ENCODE assay signal across 8 cellular contexts in genomic region chr22:38412435-38413084, GRCh38. TPM values are rescaled to one million over a fixed set of nuclear protein-coding genes. Genes with fewer than 3 reads are reported as not detected.
DNase-seq lines count a peak whose midpoint lies in the region; ATAC-seq, FAIRE-seq and TF ChIP-seq lines count a peak whose summit lies in the region.

No MANE protein-coding gene starts in this region.

- CTCF ChIA-PET in PC-3 (lab: Charles Lee): no interaction called here

- no peak for DNase-seq in D721Med (ENCODE audit: insufficient read length, low spot score)
- DNase-seq in PC-3: no peak
- no peak for DNase-seq in astrocyte (ENCODE audit: low read depth)
- DNase-seq in iPS-NIHi7 (ENCODE audit: extremely low spot score): peak; percentile 85
- peak; percentile 26 for DNase-seq in stimulated activated CD8-positive, alpha-beta memory T cell treated with anti-CD3 and anti-CD28 coated beads, Interleukin-15, amount 100 ng/mL, for 24 hours (ENCODE audit: low read depth)
- no peak for DNase-seq in NCI-H2081 (lab: John Stamatoyannopoulos, UW)
- no peak for DNase-seq in globus pallidus (ENCODE audit: low spot score)

- no peak overlapping the region for H3K9ac ChIP-seq in PC-3 (ENCODE audit: low read length)
- H3K9ac ChIP-seq in astrocyte (ENCODE audit: low read length): no peak overlapping the region

- no peaks in the 10 kb centered on the region for H3K79me2 ChIP-seq in PC-3 (ENCODE audit: low read length)
- H3K79me2 ChIP-seq in astrocyte (ENCODE audit: insufficient read depth, low read length): no peaks in the 10 kb centered on the region

- no peaks in the 10 kb centered on the region for H3K36me3 Mint-ChIP-seq in astrocyte (ENCODE audit: low read depth, unreplicated experiment)

- 0 out of 2 replicates have a peak overlapping the region, but pooled peaks have one; percentile 25 for H3K4me2 ChIP-seq in PC-3 (ENCODE audit: low read length)
- peak overlapping the region; percentile 54 for H3K4me2 ChIP-seq in astrocyte (ENCODE audit: low read length)

- H3K4me1 ChIP-seq in PC-3 (ENCODE audit: insufficient read depth, low read length) (no peaks in the 10 kb centered on the region), astrocyte (ENCODE audit: insufficient read depth, low read length) (no peaks in the 10 kb centered on the region)

- intact Hi-C loops in PC-3 (cut with micrococcal nuclease): no loop called here

- ATAC-seq in PC-3 (peak; percentile 24; the same call in 1 of the 2 replicates), GM18519 (IDR thresholded peaks at IDR 0.05; ENCODE audit: low FRiP score, unreplicated experiment) (no peak)

- POLR2A ChIA-PET in PC-3 (lab: Charles Lee; ENCODE audit: unreplicated experiment): no interaction called here

- H3K9me2 ChIP-seq in PC-3 (replicated peaks; ENCODE audit: low read length): no peaks in the 10 kb centered on the region

- H3K36me3 ChIP-seq in PC-3 (ENCODE audit: low read depth, low read length): no peaks in the 10 kb centered on the region
- H3K36me3 ChIP-seq in astrocyte (ENCODE audit: insufficient read depth, low read length): no peaks in the 10 kb centered on the region

- no peaks in the 10 kb centered on the region for H4K20me1 ChIP-seq in PC-3 (ENCODE audit: low read length)
- H4K20me1 ChIP-seq in astrocyte (ENCODE audit: insufficient read depth, low read length): no peaks in the 10 kb centered on the region

- FAIRE-seq in D721Med (lab: Jason Lieb, UNC) (no peak), astrocyte (lab: Jason Lieb, UNC) (no peak)

- TF ChIP-seq CTCF in D721Med (IDR thresholded peaks at IDR 0.05; ENCODE audit: insufficient read depth, missing control alignments): peak; percentile 42
- TF ChIP-seq CTCF in PC-3 (conservative IDR thresholded peaks at IDR 0.05; ENCODE audit: low read depth, low read length): peak; percentile 72
- TF ChIP-seq CTCF in astrocyte (IDR thresholded peaks at IDR 0.05; ENCODE audit: insufficient read depth, low read depth, low read length): peak; percentile 23

- H3K9me3 ChIP-seq in PC-3 (ENCODE audit: low read length) (no peaks in the 10 kb centered on the region), astrocyte (ENCODE audit: insufficient read depth, low read depth, low read length) (no peaks in the 10 kb centered on the region)

- H2AFZ ChIP-seq in PC-3 (ENCODE audit: low read length): peak overlapping the region; percentile 65
- H2AFZ ChIP-seq in astrocyte (ENCODE audit: low read depth, low read length): peak overlapping the region; percentile 32

- H3K4me3 ChIP-seq in PC-3 (ENCODE audit: low read length) (peak overlapping the region; percentile 15; the same call in 1 of the 2 replicates), astrocyte (ENCODE audit: insufficient read depth, low read depth, low read length) (no peak overlapping the region)

- BruUV-seq in PC-3 (replicated peaks; lab: Mats Ljungman, UMichigan): no TSS peak

- peaks cover 21% of the 10 kb centered on the region for H3K27me3 Mint-ChIP-seq in astrocyte (ENCODE audit: low read depth, unreplicated experiment)

- no peak overlapping the region for H3K27ac Mint-ChIP-seq in astrocyte (ENCODE audit: unreplicated experiment)

- no peak overlapping the region for H3K4me3 Mint-ChIP-seq in astrocyte (ENCODE audit: unreplicated experiment)

- H3K4me1 Mint-ChIP-seq in astrocyte (ENCODE audit: low read depth, unreplicated experiment): no peaks in the 10 kb centered on the region

- H3K9me3 Mint-ChIP-seq in astrocyte (ENCODE audit: unreplicated experiment): peaks cover 6% of the 10 kb centered on the region

- no peaks in the 10 kb centered on the region for H3K27me3 ChIP-seq in PC-3 (ENCODE audit: low read length)
- H3K27me3 ChIP-seq in astrocyte (ENCODE audit: insufficient read depth, low read length): no peaks in the 10 kb centered on the region

- no peaks in the 10 kb centered on the region for H3F3A ChIP-seq in PC-3 (ENCODE audit: low read length, unreplicated experiment)

- H3K27ac ChIP-seq in PC-3 (ENCODE audit: low read length) (no peak overlapping the region), astrocyte (ENCODE audit: low read depth, low read length) (no peak overlapping the region)

RNA-seq across cellular contexts. Expression of gene KCNJ4, which starts 42.4 kb away (rescaled TPM):
- total RNA-seq in PC-3 (2014; rRNA removed) (not detected in 2 replicates), astrocyte (0.19 and 0.30 TPM in 2 replicates)

RNA-seq across cellular contexts. Expression of gene KDELR3, which starts 55.3 kb away (rescaled TPM):
- 17.7 and 22.6 TPM in 2 replicates for total RNA-seq in PC-3 (2014; rRNA removed)
- 72.6 and 96.0 TPM in 2 replicates for total RNA-seq in astrocyte

Comparison
In these comparisons a context has a peak if more than half of its experiments do, and no peak if none do; other contexts are left out.
1. DNase-seq: peak in iPS-NIHi7 (single experiment) and stimulated activated CD8-positive, alpha-beta memory T cell treated with anti-CD3 and anti-CD28 coated beads, Interleukin-15, amount 100 ng/mL, for 24 hours (single experiment); none in D721Med (single experiment), PC-3 (single experiment), astrocyte (single experiment), NCI-H2081 (0 of 2) and globus pallidus (single experiment).
2. Peak in every context shown above with its lines, with median percentiles within 50 percentile points of each other: CTCF ChIP-seq.